8 cellular contexts compared by ENCODE assay signal in the genomic region with DNA sequence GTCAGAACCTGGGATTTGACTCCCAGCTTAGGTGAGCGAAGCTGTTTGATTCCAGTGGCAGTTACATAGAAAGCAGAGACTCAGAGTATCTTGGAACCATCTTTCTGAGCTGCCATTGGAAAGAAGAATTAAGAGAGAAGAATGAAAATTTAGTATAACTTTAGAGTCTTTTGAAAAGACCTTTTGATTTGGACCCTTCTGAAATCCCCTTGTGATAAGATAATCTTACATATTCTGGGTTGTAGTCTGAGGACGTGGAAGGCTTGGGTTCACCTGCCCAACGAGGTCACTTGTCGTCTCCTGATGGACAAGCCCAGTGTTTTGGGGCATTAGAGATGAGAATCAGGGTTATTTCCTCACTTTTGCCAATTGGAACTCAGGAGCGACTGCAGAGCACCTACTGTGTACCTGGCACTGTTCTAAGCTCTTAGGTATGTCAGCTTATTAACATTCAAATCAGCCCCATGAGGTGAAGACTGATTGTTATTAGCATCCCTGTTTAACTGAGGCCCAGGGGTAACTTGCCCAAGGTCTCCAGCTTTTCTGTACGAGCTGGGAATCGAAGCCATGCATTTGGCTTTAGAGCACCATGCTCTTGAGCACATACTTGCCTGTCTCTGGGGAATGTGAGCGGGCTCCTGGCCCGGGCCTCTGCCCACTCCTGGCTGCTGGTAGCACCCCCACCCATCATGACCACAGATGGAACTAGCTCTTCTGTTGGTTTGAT. TPM values are rescaled to one million over a fixed set of nuclear protein-coding genes. Genes with fewer than 3 reads are reported as not detected.
DNase-seq lines count a peak whose midpoint lies in the region; ATAC-seq and TF ChIP-seq lines count a peak whose summit lies in the region.

No MANE protein-coding gene starts in this region.

- POLR2A ChIA-PET in activated CD4-positive, alpha-beta memory T cell treated with anti-CD3 and anti-CD28 coated beads for 36 hours (lab: Charles Lee), result no interaction called here

- TF ChIP-seq EP300 in upper lobe of left lung (IDR thresholded peaks at IDR 0.05) (no peak), esophagus muscularis mucosa (IDR thresholded peaks at IDR 0.05) (no peak)

- CTCF ChIA-PET in activated CD4-positive, alpha-beta memory T cell treated with anti-CD3 and anti-CD28 coated beads for 36 hours (lab: Charles Lee), result interaction anchor here (0.7 to 4.4 kb wide), 6 partner anchors 8 to 145 kb away, joined by 3 to 42 read pairs (median 10); no protein-coding TSS in a partner anchor

- H3K9me3 Mint-ChIP-seq in activated CD4-positive, alpha-beta memory T cell treated with anti-CD3 and anti-CD28 coated beads for 36 hours, result no peaks in the 10 kb centered on the region

- intact Hi-C loops in left ventricle myocardium inferior (cut with micrococcal nuclease), result no loop called here
- intact Hi-C loops in heart left ventricle (cut with DNase I), result loop anchor here in 4 of 10 donors (2.0 to 5.0 kb wide), 3 partner anchors 35 to 120 kb away; no protein-coding TSS in a partner anchor
- intact Hi-C loops in activated CD4-positive, alpha-beta memory T cell treated with anti-CD3 and anti-CD28 coated beads for 36 hours (cut with micrococcal nuclease), result loop anchor here (1.0 to 10.0 kb wide), 3 partner anchors 7 to 252 kb away; no protein-coding TSS in a partner anchor
- intact Hi-C loops in esophagus muscularis mucosa (cut with DNase I), result loop anchor here (5.0 kb wide), 1 partner anchor 35 kb away; no protein-coding TSS in a partner anchor

- no peaks in the 10 kb centered on the region for H3K36me3 ChIP-seq in left ventricle myocardium inferior
- no peaks in the 10 kb centered on the region for H3K36me3 ChIP-seq in heart left ventricle
- no peaks in the 10 kb centered on the region for H3K36me3 ChIP-seq in upper lobe of left lung
- H3K36me3 ChIP-seq in esophagus muscularis mucosa, result no peaks in the 10 kb centered on the region

- ATAC-seq in heart left ventricle (no peak), upper lobe of left lung (ENCODE audit: low FRiP score in 2 of 2) (no peak), HG02763 (IDR thresholded peaks at IDR 0.05; ENCODE audit: unreplicated experiment) (no peak)

- TF ChIP-seq CTCF in left ventricle myocardium inferior (IDR thresholded peaks at IDR 0.05; ENCODE audit: borderline replicate concordance), result peak; percentile 11
- no peak for TF ChIP-seq CTCF in heart left ventricle (IDR thresholded peaks at IDR 0.05)
- peak in 1 of 6 experiments; percentile 39 for TF ChIP-seq CTCF in upper lobe of left lung (IDR thresholded peaks at IDR 0.05)
- TF ChIP-seq CTCF in esophagus muscularis mucosa (IDR thresholded peaks at IDR 0.05), result no peak

- 48 to 60% (median 53%) methylated on average over 9 of the region's 9 CpGs for WGBS in heart left ventricle, 4 donors
- WGBS in upper lobe of left lung, 2 donors, result 66% methylated on average over 6 to 9 of the region's 9 CpGs
- WGBS in esophagus muscularis mucosa, result 72% methylated on average over 7 of the region's 9 CpGs

- H3K4me1 Mint-ChIP-seq in activated CD4-positive, alpha-beta memory T cell treated with anti-CD3 and anti-CD28 coated beads for 36 hours (ENCODE audit: low read depth), result peaks cover 62% of the 10 kb centered on the region

- peaks cover 23% of the 10 kb centered on the region for H3K36me3 Mint-ChIP-seq in activated CD4-positive, alpha-beta memory T cell treated with anti-CD3 and anti-CD28 coated beads for 36 hours

- TF ChIP-seq POLR2A in heart left ventricle (IDR thresholded peaks at IDR 0.05), result no peak
- no peak for TF ChIP-seq POLR2A in upper lobe of left lung (IDR thresholded peaks at IDR 0.05)
- TF ChIP-seq POLR2A in esophagus muscularis mucosa (IDR thresholded peaks at IDR 0.05; ENCODE audit: low read depth), result no peak

- H3K4me3 ChIP-seq in left ventricle myocardium inferior (no peak overlapping the region), heart left ventricle (peak overlapping the region in 1 of 12 donors; percentile 77), upper lobe of left lung (peak overlapping the region in 3 of 4 donors; percentile 63 to 82 (median 66)), esophagus muscularis mucosa (no peak overlapping the region)

- no peaks in the 10 kb centered on the region for H3K9me3 ChIP-seq in left ventricle myocardium inferior (replicated peaks)
- no peaks in the 10 kb centered on the region for H3K9me3 ChIP-seq in heart left ventricle
- no peaks in the 10 kb centered on the region for H3K9me3 ChIP-seq in upper lobe of left lung
- H3K9me3 ChIP-seq in esophagus muscularis mucosa, result no peaks in the 10 kb centered on the region

- H3K27me3 Mint-ChIP-seq in activated CD4-positive, alpha-beta memory T cell treated with anti-CD3 and anti-CD28 coated beads for 36 hours, result no peaks in the 10 kb centered on the region

- peaks cover 43% of the 10 kb centered on the region for H3K27me3 ChIP-seq in left ventricle myocardium inferior (ENCODE audit: low read depth)
- peaks cover 0 to 19% (median 0%) of the 10 kb centered on the region in 9 donors for H3K27me3 ChIP-seq in heart left ventricle
- H3K27me3 ChIP-seq in upper lobe of left lung, result no peaks in the 10 kb centered on the region
- H3K27me3 ChIP-seq in esophagus muscularis mucosa, result peaks cover 0 to 10% (median 0%) of the 10 kb centered on the region in 4 donors

- no peak for DNase-seq in left ventricle myocardium inferior
- DNase-seq in heart left ventricle, result no peak
- no peak for DNase-seq in activated CD4-positive, alpha-beta memory T cell treated with anti-CD3 and anti-CD28 coated beads for 36 hours
- peak; percentile 42 for DNase-seq in islet precursor cell
- no peak for DNase-seq in upper lobe of left lung
- no peak for DNase-seq in DMS53 treated with DMSO at 0.1 percent for 48 hours (lab: John Stamatoyannopoulos, UW; ENCODE audit: unreplicated experiment)
- DNase-seq in esophagus muscularis mucosa (ENCODE audit: extremely low spot score), result no peak

- H3K27ac ChIP-seq in left ventricle myocardium inferior (replicated peaks) (no peak overlapping the region), heart left ventricle (peak overlapping the region in 2 of 12 donors; percentile 26 to 89), upper lobe of left lung (peak overlapping the region in 3 of 4 donors; percentile 73 to 93 (median 87)), esophagus muscularis mucosa (replicated peaks in 1 of 4) (peak overlapping the region in 2 of 4 donors; percentile 70 to 82)

- H3K4me1 ChIP-seq in left ventricle myocardium inferior (peaks cover 33% of the 10 kb centered on the region), heart left ventricle (peaks cover 0 to 59% (median 14%) of the 10 kb centered on the region in 12 donors), upper lobe of left lung (peaks cover 23 to 45% (median 34%) of the 10 kb centered on the region in 4 donors), esophagus muscularis mucosa (peaks cover 13 to 40% (median 37%) of the 10 kb centered on the region in 4 donors)

- no peak overlapping the region for H3K27ac Mint-ChIP-seq in activated CD4-positive, alpha-beta memory T cell treated with anti-CD3 and anti-CD28 coated beads for 36 hours

- peak overlapping the region; percentile 87 for H3K4me3 Mint-ChIP-seq in activated CD4-positive, alpha-beta memory T cell treated with anti-CD3 and anti-CD28 coated beads for 36 hours

RNA-seq across cellular contexts. Expression of a gene that starts 2.9 kb away (rescaled TPM):
- total RNA-seq in left ventricle myocardium inferior, result 19.0 TPM
- total RNA-seq in heart left ventricle, result 10 to 100 TPM in 7 of 9 donors, 1 to 10 TPM in 2; 1.9 to 24.6 (median 16.3) TPM
- 10 to 100 TPM in 1 of 2 donors, 1 to 10 TPM in 1; 8.3 to 31.5 TPM for polyA plus RNA-seq in heart left ventricle
- 10 to 100 TPM; 53.5 to 53.7 TPM for total RNA-seq in activated CD4-positive, alpha-beta memory T cell treated with anti-CD3 and anti-CD28 coated beads for 36 hours
- 10 to 100 TPM; 29.0 to 98.8 (median 39.7) TPM for total RNA-seq in upper lobe of left lung
- 1 to 10 TPM in 3 of 4 donors, under 1 TPM in 1; 0.97 to 5.3 (median 3.0) TPM for total RNA-seq in esophagus muscularis mucosa

Comparison
In these comparisons a context has a peak if more than half of its experiments do, and no peak if none do; other contexts are left out.
1. H3K4me3 ChIP-seq: peak in upper lobe of left lung (3 of 4); none in left ventricle myocardium inferior (single experiment) and esophagus muscularis mucosa (0 of 4).